1 cellular context compared by ENCODE assay signal in genomic region chr16:30737794-30738648, GRCh38.
TF ChIP-seq lines count a peak whose summit lies in the region.

No MANE protein-coding gene starts in this region.

TF ChIP-seq in K562, 482 proteins besides CTCF, POLR2A, EP300 and RAD21:
- TF ChIP-seq ZC3H11A (IDR thresholded peaks at IDR 0.05; ENCODE audit: low read depth, low read length), result no peak
- TF ChIP-seq ZNF133 (CRISPR knock-in tag; IDR thresholded peaks at IDR 0.05), result no peak
- TF ChIP-seq ZFP30 (CRISPR knock-in tag; IDR thresholded peaks at IDR 0.05; ENCODE audit: borderline replicate concordance), result no peak
- TF ChIP-seq ZNF699 (CRISPR knock-in tag; IDR thresholded peaks at IDR 0.05; ENCODE audit: insufficient replicate concordance), result no peak
- TF ChIP-seq POLR2G (IDR thresholded peaks at IDR 0.05; ENCODE audit: low read depth, low read length), result peak; percentile 60
- TF ChIP-seq TCFL5 (CRISPR knock-in tag; conservative IDR thresholded peaks at IDR 0.05), result no peak
- TF ChIP-seq ETV1 (tag; conservative IDR thresholded peaks at IDR 0.05; ENCODE audit: low read depth), result no peak
- TF ChIP-seq LEF1 (IDR thresholded peaks at IDR 0.05), result no peak
- no peak for TF ChIP-seq SMC3 (conservative IDR thresholded peaks at IDR 0.05; ENCODE audit: insufficient read depth, low read depth, low read length)
- TF ChIP-seq ZNF589 (CRISPR knock-in tag; IDR thresholded peaks at IDR 0.05; ENCODE audit: low read depth), result no peak
- peak; percentile 28; the same call in 1 of the 2 replicates for TF ChIP-seq RBFOX2 (IDR thresholded peaks at IDR 0.05; ENCODE audit: low read depth, low read length)
- no peak for TF ChIP-seq HCFC1 (IDR thresholded peaks at IDR 0.05; ENCODE audit: low read depth, low read length)
- TF ChIP-seq GTF2B (IDR thresholded peaks at IDR 0.05; ENCODE audit: extremely low read depth, insufficient read length), result no peak
- no peak for TF ChIP-seq RCOR1 (IDR thresholded peaks at IDR 0.05; ENCODE audit: borderline replicate concordance in 1 of 2, low read depth in 2 of 2, low read length in 2 of 2)
- no peak for TF ChIP-seq SETDB1 (IDR thresholded peaks at IDR 0.05; ENCODE audit: low read length)
